Comparison of ENCODE assay signal across 8 cellular contexts in the genomic region with DNA sequence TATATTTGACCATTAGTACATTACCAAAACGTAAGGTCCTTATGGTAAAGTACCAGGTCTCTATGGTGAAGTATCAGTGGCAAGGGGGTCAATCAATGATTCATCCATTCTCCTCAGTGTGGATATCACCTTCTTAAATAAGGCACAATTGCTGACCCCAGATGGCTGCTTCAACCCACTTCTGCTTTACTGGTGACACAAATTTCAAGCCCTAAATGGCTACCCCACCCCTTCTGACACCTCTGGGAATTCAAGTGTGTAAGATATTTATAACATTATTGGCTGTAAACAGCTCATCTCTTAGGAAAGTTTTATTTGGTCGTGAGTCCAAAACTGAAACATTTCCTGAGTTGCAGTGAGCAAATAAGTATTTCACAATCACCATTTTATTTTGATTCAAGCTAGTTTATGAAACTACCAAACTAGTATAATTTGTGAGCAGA. TPM values are rescaled to one million over a fixed set of nuclear protein-coding genes. Genes with fewer than 3 reads are reported as not detected.
DNase-seq lines count a peak whose midpoint lies in the region; ATAC-seq and TF ChIP-seq lines count a peak whose summit lies in the region.

No MANE protein-coding gene starts in this region.

- BruUV-seq in OCI-LY7 (replicated peaks; lab: Mats Ljungman, UMichigan) = no TSS peak
- BruUV-seq in A673 (replicated peaks; lab: Mats Ljungman, UMichigan) = no TSS peak

- POLR2A ChIA-PET in OCI-LY7 (lab: Charles Lee) (interaction anchor here (0.7 to 4.6 kb wide), 16 partner anchors 18 to 851 kb away, joined by 3 to 46 read pairs (median 4); a partner anchor contains a TSS), A673 (lab: Charles Lee; ENCODE audit: low non-redundant PET) (interaction anchor here (0.6 kb wide), 1 partner anchor 140 kb away, joined by 3 read pairs; no protein-coding TSS in a partner anchor)

- H3K27me3 ChIP-seq in GM06990 (replicated peaks; ENCODE audit: control insufficient read depth, insufficient read depth, low read length) (no peaks in the 10 kb centered on the region), right cardiac atrium (ENCODE audit: control insufficient read depth, insufficient read depth) (no peaks in the 10 kb centered on the region), A673 (replicated peaks; ENCODE audit: insufficient read depth, low read depth, low read length, poor library complexity) (no peaks in the 10 kb centered on the region), BE2C (no peaks in the 10 kb centered on the region)

- intact Hi-C loops in OCI-LY7 (cut with micrococcal nuclease; ENCODE audit: unreplicated experiment) (no loop called here), right cardiac atrium (cut with DNase I) (loop anchor here in 2 of 4 donors (5.0 to 10.0 kb wide), 3 partner anchors 79 to 131 kb away; no protein-coding TSS in a partner anchor), A673 (cut with micrococcal nuclease; ENCODE audit: unreplicated experiment) (loop anchor here (10.0 kb wide), 1 partner anchor 591 kb away; no protein-coding TSS in a partner anchor)

- CTCF ChIA-PET in OCI-LY7 (lab: Charles Lee; ENCODE audit: unreplicated experiment) (no interaction called here), A673 (lab: Charles Lee) (interaction anchor here (0.7 to 1.1 kb wide), 3 partner anchors 71 to 1285 kb away, joined by 3 to 4 read pairs (median 3); no protein-coding TSS in a partner anchor)

- H3K9me2 ChIP-seq in OCI-LY7 (ENCODE audit: insufficient read depth, low read length) = no peaks in the 10 kb centered on the region

- peaks cover 5% of the 10 kb centered on the region; the same call in 1 of the 2 replicates for H3K9me3 ChIP-seq in OCI-LY7 (ENCODE audit: low read length)
- H3K9me3 ChIP-seq in right cardiac atrium (ENCODE audit: control insufficient read depth, low read length) = no peaks in the 10 kb centered on the region
- H3K9me3 ChIP-seq in A673 (ENCODE audit: low read depth, low read length, poor library complexity, severe bottlenecking) = no peaks in the 10 kb centered on the region
- no peaks in the 10 kb centered on the region; the same call in 1 of the 2 replicates for H3K9me3 ChIP-seq in BE2C

- peak overlapping the region; percentile 86 for H3K4me2 ChIP-seq in OCI-LY7 (ENCODE audit: low read length)

- H3K36me3 ChIP-seq in GM06990 (ENCODE audit: control insufficient read depth, insufficient read depth, low read length) (no peaks in the 10 kb centered on the region), OCI-LY7 (ENCODE audit: insufficient read depth, low read length) (peaks cover 31% of the 10 kb centered on the region), A673 (ENCODE audit: insufficient read depth, low read length, poor library complexity, severe bottlenecking) (no peaks in the 10 kb centered on the region), BE2C (no peaks in the 10 kb centered on the region)

- TF ChIP-seq CTCF in GM06990 (IDR thresholded peaks at IDR 0.05; ENCODE audit: insufficient read depth, low read length, poor library complexity, severe bottlenecking) (no peak), OCI-LY7 (conservative IDR thresholded peaks at IDR 0.05; ENCODE audit: low read length) (no peak), A673 (conservative IDR thresholded peaks at IDR 0.05; ENCODE audit: low read depth, low read length) (no peak), BE2C (IDR thresholded peaks at IDR 0.05; ENCODE audit: low read depth, low read length) (no peak)

- DNase-seq in GM06990 (ENCODE audit: extremely low read depth, insufficient read length) (peak; percentile 45), OCI-LY7 (ENCODE audit: low spot score) (peak; percentile 71), right cardiac atrium (no peak), NCI-H2227 treated with DMSO at 0.1 percent for 48 hours (lab: John Stamatoyannopoulos, UW) (no peak), A673 (ENCODE audit: low spot score) (no peak), BE2C (no peak)
- DNase-seq in activated CD4-positive, alpha-beta T cell treated with anti-CD3 and anti-CD28 coated beads, Interleukin-2, amount 50 U/mL, for 1 hour = no peak

- H4K20me1 ChIP-seq in OCI-LY7 (ENCODE audit: insufficient read depth, low read length) = no peaks in the 10 kb centered on the region

- peak overlapping the region; percentile 68; the same call in 1 of the 2 replicates for H2AFZ ChIP-seq in OCI-LY7 (ENCODE audit: low read length)

- 29% methylated on average over 2 of the region's 2 CpGs for WGBS in right cardiac atrium

- ATAC-seq in HG02610 (IDR thresholded peaks at IDR 0.05; ENCODE audit: unreplicated experiment) (peak; percentile 76), right cardiac atrium (peak; percentile 81 to 85)

- peaks cover 100% of the 10 kb centered on the region for H3K79me2 ChIP-seq in OCI-LY7 (ENCODE audit: insufficient read depth, low read depth, low read length)

- peak overlapping the region; percentile 75 for H3K27ac ChIP-seq in OCI-LY7 (ENCODE audit: low read depth, low read length, poor library complexity, severe bottlenecking)
- peak overlapping the region; percentile 86 for H3K27ac ChIP-seq in right cardiac atrium (ENCODE audit: low read length)
- H3K27ac ChIP-seq in A673 (ENCODE audit: low read depth, low read length, poor library complexity, severe bottlenecking) = no peak overlapping the region

- H3K4me3 ChIP-seq in GM06990 (replicated peaks; ENCODE audit: low read depth, low read length) = no peak overlapping the region; the same call in 1 of the 2 replicates
- H3K4me3 ChIP-seq in OCI-LY7 (ENCODE audit: low read depth, low read length, poor library complexity, severe bottlenecking) = peak overlapping the region; percentile 64
- no peak overlapping the region for H3K4me3 ChIP-seq in right cardiac atrium (ENCODE audit: low read length)
- H3K4me3 ChIP-seq in A673 (ENCODE audit: low read depth, low read length, poor library complexity, severe bottlenecking) = no peak overlapping the region
- no peak overlapping the region for H3K4me3 ChIP-seq in BE2C (ENCODE audit: low read depth, low read length)

- peaks cover 90% of the 10 kb centered on the region for H3K4me1 ChIP-seq in OCI-LY7 (ENCODE audit: insufficient read depth, low read length, poor library complexity, severe bottlenecking)
- peaks cover 11% of the 10 kb centered on the region for H3K4me1 ChIP-seq in right cardiac atrium (ENCODE audit: control insufficient read depth, insufficient read depth, low read length)
- peaks cover 9% of the 10 kb centered on the region for H3K4me1 ChIP-seq in A673 (ENCODE audit: insufficient read depth, low read length, poor library complexity, severe bottlenecking)
- no peaks in the 10 kb centered on the region for H3K4me1 ChIP-seq in BE2C

RNA-seq across cellular contexts. Expression of a gene that starts 7.9 kb away (rescaled TPM):
- 5.9 and 7.9 TPM in 2 replicates for total RNA-seq in OCI-LY7 (2014; rRNA removed; shearing (Covaris generic))
- total RNA-seq in OCI-LY7 (2022) (7.3 and 8.6 TPM in 2 replicates), right cardiac atrium (10 to 100 TPM; 16.6 to 18.6 (median 16.9) TPM), A673 (2021) (11.9 and 12.5 TPM in 2 replicates)
- polyA plus RNA-seq in right cardiac atrium = 21.0 TPM
- 10.4 TPM for polyA plus RNA-seq in BE2C (2012; ENCODE audit: insufficient read depth, insufficient read length, low read depth)

RNA-seq across cellular contexts. Expression of a gene that starts 34.3 kb away (rescaled TPM):
- 106 and 111 TPM in 2 replicates for total RNA-seq in OCI-LY7 (2014; rRNA removed; shearing (Covaris generic))
- total RNA-seq in OCI-LY7 (2022) (248 and 276 TPM in 2 replicates), right cardiac atrium (10 to 100 TPM; 41.3 to 57.1 (median 45.6) TPM), A673 (2021) (29.1 and 31.5 TPM in 2 replicates)
- polyA plus RNA-seq in right cardiac atrium = 16.6 TPM
- polyA plus RNA-seq in BE2C (2012; ENCODE audit: insufficient read depth, insufficient read length, low read depth) = 2.7 TPM

Comparison
In these comparisons a context has a peak if more than half of its experiments do, and no peak if none do; other contexts are left out.
1. DNase-seq: peak in GM06990 (single experiment) and OCI-LY7 (single experiment); none in right cardiac atrium (0 of 3), NCI-H2227 treated with DMSO at 0.1 percent for 48 hours (single experiment), A673 (single experiment), activated CD4-positive, alpha-beta T cell treated with anti-CD3 and anti-CD28 coated beads, Interleukin-2, amount 50 U/mL, for 1 hour (single experiment) and BE2C (single experiment).